In the genomic region with DNA sequence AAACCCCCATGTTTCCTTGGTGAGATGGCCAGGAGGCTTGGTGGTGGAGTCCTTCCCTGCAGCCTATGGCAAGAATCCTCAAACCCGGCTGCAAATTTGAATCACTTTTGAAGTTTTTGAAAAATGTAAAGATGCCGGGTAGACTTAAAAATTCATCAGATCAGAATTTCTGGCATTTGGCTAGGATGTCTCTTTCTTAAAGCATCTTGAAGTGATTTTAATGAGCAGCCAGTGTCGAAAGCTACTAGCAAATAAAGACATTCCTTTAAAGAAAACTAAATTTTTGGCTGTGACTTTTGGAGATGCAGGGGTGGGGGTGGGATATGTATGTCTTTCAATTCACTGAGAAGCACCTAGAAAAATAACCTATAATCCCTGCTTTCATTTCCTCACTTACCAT, we compare ENCODE assay signal across 29 cellular contexts. TPM values are rescaled to one million over a fixed set of nuclear protein-coding genes. Genes with fewer than 3 reads are reported as not detected.
DNase-seq lines count a peak whose midpoint lies in the region; TF ChIP-seq lines count a peak whose summit lies in the region.
"Had no signal": no experiment of that assay in that cellular context is flagged by ENCODE, and none has a peak within 500 bp of the region (broad histone marks: within the 10 kb centered on the region; RNA-seq: fewer than 3 reads in every experiment).

No MANE protein-coding gene starts in this region.

- H3K4me3 ChIP-seq in smooth muscle cell (no peak overlapping the region), neural progenitor cell (no peak overlapping the region)
- H3K4me3 ChIP-seq: K562, PC-9, right atrium auricular region, spleen, transverse colon had no signal

- H3K9me3 ChIP-seq in smooth muscle cell (replicated peaks; ENCODE audit: low read depth) = no peaks in the 10 kb centered on the region
- H3K9me3 ChIP-seq in neural progenitor cell (ENCODE audit: low read depth) = no peaks in the 10 kb centered on the region
- H3K9me3 ChIP-seq: right atrium auricular region, spleen, transverse colon had no signal

- no peaks in the 10 kb centered on the region for H3K79me2 ChIP-seq in smooth muscle cell (ENCODE audit: low read depth)
- H3K79me2 ChIP-seq in neural progenitor cell (ENCODE audit: low read depth) = no peaks in the 10 kb centered on the region

- no peaks in the 10 kb centered on the region for H3K27me3 ChIP-seq in smooth muscle cell (ENCODE audit: low read depth)
- no peaks in the 10 kb centered on the region for H3K27me3 ChIP-seq in neural progenitor cell
- H3K27me3 ChIP-seq: right atrium auricular region, spleen, transverse colon had no signal

- no peak for TF ChIP-seq CTCF in smooth muscle cell (IDR thresholded peaks at IDR 0.05; ENCODE audit: borderline replicate concordance, insufficient read depth, poor library complexity, severe bottlenecking)
- no peak for TF ChIP-seq CTCF in neural progenitor cell (IDR thresholded peaks at IDR 0.05)

- H3K9me3 Mint-ChIP-seq in neural progenitor cell = no peaks in the 10 kb centered on the region
- H3K9me3 Mint-ChIP-seq: activated naive CD8-positive, alpha-beta T cell treated with anti-CD3 and anti-CD28 coated beads for 36 hours; CD8-positive, alpha-beta memory T cell; nephron progenitor cell; T-helper 2 cell treated with Interferon-gamma antibody and Interleukin-4, amounts not matched to agents 5 μg/mL and 100 μg/mL, for 36 hours had no signal

- H3K4me1 Mint-ChIP-seq in neural progenitor cell = no peaks in the 10 kb centered on the region
- H3K4me1 Mint-ChIP-seq: CD8-positive, alpha-beta memory T cell had no signal

- H3K36me3 Mint-ChIP-seq in neural progenitor cell = no peaks in the 10 kb centered on the region
- H3K36me3 Mint-ChIP-seq: activated naive CD8-positive, alpha-beta T cell treated with anti-CD3 and anti-CD28 coated beads for 36 hours; CD8-positive, alpha-beta memory T cell had no signal

- H3K4me3 Mint-ChIP-seq in neural progenitor cell = no peak overlapping the region
- H3K4me3 Mint-ChIP-seq: activated naive CD8-positive, alpha-beta T cell treated with anti-CD3 and anti-CD28 coated beads for 36 hours; CD8-positive, alpha-beta memory T cell; nephron progenitor cell; T-helper 2 cell treated with Interferon-gamma antibody and Interleukin-4, amounts not matched to agents 5 μg/mL and 100 μg/mL, for 36 hours had no signal

- H3K27ac ChIP-seq in smooth muscle cell (ENCODE audit: low read depth) = no peak overlapping the region
- no peak overlapping the region for H3K27ac ChIP-seq in neural progenitor cell
- H3K27ac ChIP-seq: PC-9, right atrium auricular region, spleen, transverse colon had no signal

- peak overlapping the region; percentile 21 for H3K4me2 ChIP-seq in smooth muscle cell
- H3K4me2 ChIP-seq in neural progenitor cell = no peak overlapping the region
- H3K4me2 ChIP-seq: PC-9 had no signal

- DNase-seq in AG20443 (ENCODE audit: low spot score) (peak; percentile 40), HS-27A (ENCODE audit: low read depth) (peak; percentile 59), fibroblast of gingiva (ENCODE audit: low read depth) (peak; percentile 74), smooth muscle cell (lab: John Stamatoyannopoulos, UW; ENCODE audit: unreplicated experiment) (no peak), nucleus accumbens (lab: John Stamatoyannopoulos, UW) (no peak), GOT3 (lab: John Stamatoyannopoulos, UW) (no peak), neural progenitor cell (ENCODE audit: low spot score) (no peak)
- DNase-seq: activated CD4-positive, alpha-beta T cell treated with anti-CD3 and anti-CD28 coated beads for 48 hours; activated CD8-positive, alpha-beta memory T cell treated with anti-CD3 and anti-CD28 coated beads for 24 hours; activated effector memory CD4-positive, alpha-beta T cell treated with Interleukin-2 at 50 U/mL for 16 hours; activated naive CD8-positive, alpha-beta T cell treated with anti-CD3 and anti-CD28 coated beads for 36 hours; CD8-positive, alpha-beta memory T cell; cerebellar nuclear complex; DMS53; foreskin melanocyte; NCI-H1105 treated with DMSO at 0.1 percent for 48 hours; NCI-H1930; NCI-H524 treated with DMSO at 0.1 percent for 48 hours; nephron progenitor cell; PC-9; spleen; transverse colon had no signal

- 50% methylated on average over 3 of the region's 3 CpGs for WGBS in smooth muscle cell (ENCODE audit: low lambda C conversion rate)

- no peaks in the 10 kb centered on the region for H3K36me3 ChIP-seq in smooth muscle cell (ENCODE audit: low read depth)
- H3K36me3 ChIP-seq in neural progenitor cell = no peaks in the 10 kb centered on the region
- H3K36me3 ChIP-seq: right atrium auricular region, spleen, transverse colon had no signal

- no peaks in the 10 kb centered on the region for H4K20me1 ChIP-seq in smooth muscle cell (ENCODE audit: low read depth)
- H4K20me1 ChIP-seq in neural progenitor cell (ENCODE audit: low read depth) = no peaks in the 10 kb centered on the region

- H3K27ac Mint-ChIP-seq in neural progenitor cell = no peak overlapping the region
- H3K27ac Mint-ChIP-seq: activated naive CD8-positive, alpha-beta T cell treated with anti-CD3 and anti-CD28 coated beads for 36 hours; CD8-positive, alpha-beta memory T cell; nephron progenitor cell; T-helper 2 cell treated with Interferon-gamma antibody and Interleukin-4, amounts not matched to agents 5 μg/mL and 100 μg/mL, for 36 hours had no signal

- H3K4me1 ChIP-seq in smooth muscle cell (ENCODE audit: low read depth) (no peaks in the 10 kb centered on the region), neural progenitor cell (no peaks in the 10 kb centered on the region)
- H3K4me1 ChIP-seq: right atrium auricular region, spleen, transverse colon had no signal

- no peaks in the 10 kb centered on the region for H3K27me3 Mint-ChIP-seq in neural progenitor cell (ENCODE audit: insufficient read depth, low read depth)

- H2AFZ ChIP-seq in smooth muscle cell (ENCODE audit: low read depth) = peak overlapping the region; percentile 35
- no peak overlapping the region for H2AFZ ChIP-seq in neural progenitor cell (replicated peaks)
- H2AFZ ChIP-seq: PC-9 had no signal

- H3F3A ChIP-seq in smooth muscle cell (ENCODE audit: low read depth) = no peaks in the 10 kb centered on the region
- H3F3A ChIP-seq in neural progenitor cell (ENCODE audit: low read depth) = no peaks in the 10 kb centered on the region

- H3K9ac ChIP-seq in smooth muscle cell (ENCODE audit: low read depth) (no peak overlapping the region), neural progenitor cell (no peak overlapping the region)

RNA-seq across cellular contexts. Expression of a gene that starts 25.6 kb away (rescaled TPM):
- not detected in 2 replicates for total RNA-seq in smooth muscle cell
- polyA plus RNA-seq in smooth muscle cell = not detected in 2 replicates
- total RNA-seq in neural progenitor cell (ENCODE audit: low replicate concordance) = not detected in 2 replicates
- total RNA-seq: activated naive CD8-positive, alpha-beta T cell treated with anti-CD3 and anti-CD28 coated beads for 36 hours; CD8-positive, alpha-beta memory T cell; K562; lung microvascular endothelial cell; MCF 10A; mucosa of gallbladder; PC-9; right atrium auricular region; Right ventricle myocardium inferior; spleen; transverse colon had no signal
- polyA plus RNA-seq: CD8-positive, alpha-beta memory T cell; K562 had no signal

Comparison
In these comparisons a context has a peak if more than half of its experiments do, and no peak if none do; other contexts are left out.
1. DNase-seq: peak in AG20443 (single experiment), HS-27A (single experiment) and fibroblast of gingiva (single experiment); none in smooth muscle cell (single experiment), nucleus accumbens (0 of 56), GOT3 (single experiment) and neural progenitor cell (single experiment).